Comparison of ENCODE assay signal across 8 cellular contexts in the genomic region with DNA sequence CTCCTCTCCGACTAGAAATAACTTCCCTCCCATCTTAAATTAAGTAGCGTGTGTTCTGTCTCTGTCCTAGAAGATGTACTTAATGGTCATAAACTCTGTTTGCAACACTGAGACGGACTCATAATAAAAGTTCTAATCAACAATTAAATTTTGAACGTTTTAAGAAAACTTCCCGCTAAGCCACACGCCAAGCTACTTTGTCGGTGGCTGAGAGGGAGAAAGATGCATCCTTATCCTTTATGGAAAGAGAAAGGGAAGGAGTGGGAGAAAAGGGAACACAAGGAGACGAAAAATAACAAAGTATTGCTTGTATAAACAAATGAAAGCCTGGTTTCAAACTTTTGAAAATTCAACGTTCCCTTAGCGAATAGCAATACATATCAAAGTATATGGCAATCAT. TPM values are rescaled to one million over a fixed set of nuclear protein-coding genes. Genes with fewer than 3 reads are reported as not detected.
A peak's percentile ranks its signal among the peaks of the same experiment; 100 is the strongest.
DNase-seq lines count a peak whose midpoint lies in the region; ATAC-seq, FAIRE-seq and TF ChIP-seq lines count a peak whose summit lies in the region.

No MANE protein-coding gene starts in this region.

- H3K4me2 ChIP-seq in A549 = peak overlapping the region; percentile 84
- H3K4me2 ChIP-seq in GM23338 = peak overlapping the region; percentile 82

- POLR2A ChIA-PET in A549 (lab: Yijun Ruan, JAX) = no interaction called here

- ATAC-seq in A549 = no peak
- no peak for ATAC-seq in GM23338
- no peak for ATAC-seq in right lobe of liver
- no peak for ATAC-seq in HG02642 (IDR thresholded peaks at IDR 0.05; ENCODE audit: poor library complexity, unreplicated experiment)
- ATAC-seq in HG03280 (IDR thresholded peaks at IDR 0.05; ENCODE audit: unreplicated experiment) = no peak

- H3K36me3 ChIP-seq in GM23338 (ENCODE audit: insufficient read depth) (no peaks in the 10 kb centered on the region), right lobe of liver (no peaks in the 10 kb centered on the region), urinary bladder (ENCODE audit: insufficient read depth) (no peaks in the 10 kb centered on the region)

- H3F3A ChIP-seq in GM23338 (replicated peaks; ENCODE audit: low read depth) = peaks cover 4% of the 10 kb centered on the region; the same call in 1 of the 2 replicates

- H3K9me3 Mint-ChIP-seq in GM23338 = no peaks in the 10 kb centered on the region
- no peaks in the 10 kb centered on the region for H3K9me3 Mint-ChIP-seq in activated naive CD8-positive, alpha-beta T cell (ENCODE audit: low read depth)

- H3K27me3 ChIP-seq in GM23338 (ENCODE audit: insufficient read depth) (peaks cover 28% of the 10 kb centered on the region), right lobe of liver (no peaks in the 10 kb centered on the region)

- H3K9me3 ChIP-seq in A549 (no peaks in the 10 kb centered on the region), right lobe of liver (no peaks in the 10 kb centered on the region)

- H3K27me3 Mint-ChIP-seq in GM23338 (ENCODE audit: insufficient read depth, low read depth, poor library complexity) = peaks cover 15% of the 10 kb centered on the region
- H3K27me3 Mint-ChIP-seq in activated naive CD8-positive, alpha-beta T cell = peaks cover 58% of the 10 kb centered on the region

- H3K9me2 ChIP-seq in GM23338 (ENCODE audit: insufficient read depth) = no peaks in the 10 kb centered on the region

- no peak for FAIRE-seq in A549 (lab: Jason Lieb, UNC)

- TF ChIP-seq EP300 in A549 (IDR thresholded peaks at IDR 0.05) = no peak

- intact Hi-C loops in right lobe of liver (cut with DNase I) = no loop called here

- no peaks in the 10 kb centered on the region; the same call in 1 of the 2 replicates for H4K20me1 ChIP-seq in GM23338 (replicated peaks; ENCODE audit: insufficient read depth)

- no peak overlapping the region for H2AFZ ChIP-seq in GM23338

- TF ChIP-seq CTCF in A549 (IDR thresholded peaks at IDR 0.05) = no peak
- no peak for TF ChIP-seq CTCF in GM23338 (conservative IDR thresholded peaks at IDR 0.05; ENCODE audit: low read depth in 2 of 2)
- TF ChIP-seq CTCF in right lobe of liver (IDR thresholded peaks at IDR 0.05) = no peak

- H3K4me1 ChIP-seq in A549 (0 out of 3 replicates have a peak, but pooled peaks cover 3% of the 10 kb centered on the region), GM23338 (ENCODE audit: insufficient read depth) (peaks cover 34% of the 10 kb centered on the region), right lobe of liver (peaks cover 0 to 3% (median 0%) of the 10 kb centered on the region in 4 donors), urinary bladder (ENCODE audit: insufficient read depth) (no peaks in the 10 kb centered on the region)

- H3K4me3 ChIP-seq in A549 (peak overlapping the region; percentile 77), GM23338 (peak overlapping the region; percentile 84), right lobe of liver (peak overlapping the region; percentile 43 to 57 (median 44)), urinary bladder (ENCODE audit: low read depth, low read length) (peak overlapping the region; percentile 60)

- CTCF ChIA-PET in A549 (lab: Yijun Ruan, JAX) = no interaction called here

- H3K4me1 Mint-ChIP-seq in GM23338 = peaks cover 46% of the 10 kb centered on the region
- peaks cover 22% of the 10 kb centered on the region for H3K4me1 Mint-ChIP-seq in activated naive CD8-positive, alpha-beta T cell (ENCODE audit: low read depth)

- H3K79me2 ChIP-seq in GM23338 (replicated peaks; ENCODE audit: insufficient read depth) = peaks cover 14% of the 10 kb centered on the region

- no peak for DNase-seq in A549 (ENCODE audit: low read depth in 1 of 2, low spot score in 1 of 2)
- no peak for DNase-seq in GM23338 (ENCODE audit: low spot score)
- no peak for DNase-seq in right lobe of liver
- no peak for DNase-seq in islet precursor cell

- no peak for TF ChIP-seq POLR2A in A549 (IDR thresholded peaks at IDR 0.05; ENCODE audit: low read length)
- no peak for TF ChIP-seq POLR2A in right lobe of liver (IDR thresholded peaks at IDR 0.05)

- 52% methylated on average over 10 of the region's 10 CpGs for WGBS in A549 (ENCODE audit: missing lambda C conversion rate)
- 27% methylated on average over 10 of the region's 10 CpGs for WGBS in right lobe of liver (ENCODE audit: insufficient coverage, low coverage, low lambda C conversion rate, missing lambda C conversion rate)
- WGBS in urinary bladder = 6% methylated on average over 10 of the region's 10 CpGs

- no peak for TF ChIP-seq RAD21 in A549 (conservative IDR thresholded peaks at IDR 0.05 in 1 of 2, IDR thresholded peaks at IDR 0.05 in 1 of 2)

- peak overlapping the region; percentile 83 for H3K4me3 Mint-ChIP-seq in GM23338
- H3K4me3 Mint-ChIP-seq in activated naive CD8-positive, alpha-beta T cell = peak overlapping the region; percentile 86

- no peak overlapping the region for H3K27ac Mint-ChIP-seq in GM23338
- no peak overlapping the region for H3K27ac Mint-ChIP-seq in activated naive CD8-positive, alpha-beta T cell

- H3K36me3 Mint-ChIP-seq in GM23338 (ENCODE audit: low read depth) = no peaks in the 10 kb centered on the region; the same call in 2 of the 3 replicates
- no peaks in the 10 kb centered on the region for H3K36me3 Mint-ChIP-seq in activated naive CD8-positive, alpha-beta T cell

- H3K27ac ChIP-seq in A549 (peak overlapping the region; percentile 85 to 98; a peak in 5 of 6 replicates), GM23338 (ENCODE audit: low read depth) (no peak overlapping the region), right lobe of liver (peak overlapping the region; percentile 70 to 94 (median 79)), urinary bladder (ENCODE audit: low read depth) (peak overlapping the region; percentile 14)

TF ChIP-seq in A549, 52 proteins besides CTCF, POLR2A, EP300 and RAD21:
- no peak for TF ChIP-seq FOSB (CRISPR knock-in tag; IDR thresholded peaks at IDR 0.05)
- TF ChIP-seq, protein P1, sequence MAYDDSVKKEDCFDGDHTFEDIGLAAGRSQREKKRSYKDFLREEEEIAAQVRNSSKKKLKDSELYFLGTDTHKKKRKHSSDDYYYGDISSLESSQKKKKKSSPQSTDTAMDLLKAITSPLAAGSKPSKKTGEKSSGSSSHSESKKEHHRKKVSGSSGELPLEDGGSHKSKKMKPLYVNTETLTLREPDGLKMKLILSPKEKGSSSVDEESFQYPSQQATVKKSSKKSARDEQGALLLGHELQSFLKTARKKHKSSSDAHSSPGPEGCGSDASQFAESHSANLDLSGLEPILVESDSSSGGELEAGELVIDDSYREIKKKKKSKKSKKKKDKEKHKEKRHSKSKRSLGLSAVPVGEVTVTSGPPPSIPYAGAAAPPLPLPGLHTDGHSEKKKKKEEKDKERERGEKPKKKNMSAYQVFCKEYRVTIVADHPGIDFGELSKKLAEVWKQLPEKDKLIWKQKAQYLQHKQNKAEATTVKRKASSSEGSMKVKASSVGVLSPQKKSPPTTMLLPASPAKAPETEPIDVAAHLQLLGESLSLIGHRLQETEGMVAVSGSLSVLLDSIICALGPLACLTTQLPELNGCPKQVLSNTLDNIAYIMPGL (CRISPR knock-in tag; IDR thresholded peaks at IDR 0.05; ENCODE audit: borderline replicate concordance) = no peak

TF ChIP-seq in GM23338, 12 proteins besides CTCF, POLR2A, EP300 and RAD21 (continues in another document):
- no peak for TF ChIP-seq ZNF331 (CRISPR knock-in tag; IDR thresholded peaks at IDR 0.05; ENCODE audit: low read depth)
- TF ChIP-seq EZH2phosphoT487 (IDR thresholded peaks at IDR 0.05; ENCODE audit: unreplicated experiment) = no peak
- no peak for TF ChIP-seq EZH2 (IDR thresholded peaks at IDR 0.05; ENCODE audit: low read depth, unreplicated experiment)
- no peak for TF ChIP-seq NANOG (IDR thresholded peaks at IDR 0.05; ENCODE audit: borderline replicate concordance)
- TF ChIP-seq STAT1 (IDR thresholded peaks at IDR 0.05; ENCODE audit: unreplicated experiment) = no peak
- TF ChIP-seq, protein P2, sequence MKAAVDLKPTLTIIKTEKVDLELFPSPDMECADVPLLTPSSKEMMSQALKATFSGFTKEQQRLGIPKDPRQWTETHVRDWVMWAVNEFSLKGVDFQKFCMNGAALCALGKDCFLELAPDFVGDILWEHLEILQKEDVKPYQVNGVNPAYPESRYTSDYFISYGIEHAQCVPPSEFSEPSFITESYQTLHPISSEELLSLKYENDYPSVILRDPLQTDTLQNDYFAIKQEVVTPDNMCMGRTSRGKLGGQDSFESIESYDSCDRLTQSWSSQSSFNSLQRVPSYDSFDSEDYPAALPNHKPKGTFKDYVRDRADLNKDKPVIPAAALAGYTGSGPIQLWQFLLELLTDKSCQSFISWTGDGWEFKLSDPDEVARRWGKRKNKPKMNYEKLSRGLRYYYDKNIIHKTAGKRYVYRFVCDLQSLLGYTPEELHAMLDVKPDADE (IDR thresholded peaks at IDR 0.05) = no peak
- no peak for TF ChIP-seq JUNB (IDR thresholded peaks at IDR 0.05; ENCODE audit: unreplicated experiment)

RNA-seq across cellular contexts. Expression of a gene that starts 0.9 kb away (rescaled TPM):
- 21.5 and 22.7 TPM in 2 replicates for polyA plus RNA-seq in A549 (2011; rRNA removed)
- 4.8 and 5.9 TPM in 2 replicates for polyA plus RNA-seq in A549 (2012; cell fraction: cytosol; rRNA removed)
- 1.8 and 3.0 TPM in 2 replicates for polyA plus RNA-seq in A549 (2012; cell fraction: nucleus; rRNA removed)
- polyA plus RNA-seq in A549 (2017; fragmentation: RNase III; extraction: RNeasy Plus Mini Kit Qiagen cat#74134 plus additional on column Dnase treatment) = 10.3 to 11.1 TPM (median 10.9 TPM) in 3 replicates
- polyA minus RNA-seq in A549 (2011; rRNA and poly(A)+ RNA removed) = 27.0 and 28.6 TPM in 2 replicates
- total RNA-seq in GM23338 (2014; rRNA removed; shearing (Covaris generic)) = 28.4 and 29.6 TPM in 2 replicates
- 8.5 and 11.3 TPM in 2 replicates for polyA plus RNA-seq in GM23338 (2016; fragmentation: Nextera tagmentation; extraction: Ambion mirVana)
- total RNA-seq in right lobe of liver = 1 to 10 TPM; 2.9 to 9.5 (median 5.2) TPM
- total RNA-seq in urinary bladder = 124 TPM
- polyA plus RNA-seq in urinary bladder = 15.1 TPM
